Comparison of ENCODE assay signal across 8 cellular contexts in genomic region chr11:35146074-35146521, GRCh38. TPM values are rescaled to one million over a fixed set of nuclear protein-coding genes. Genes with fewer than 3 reads are reported as not detected.
DNase-seq lines count a peak whose midpoint lies in the region; ATAC-seq and TF ChIP-seq lines count a peak whose summit lies in the region.

No MANE protein-coding gene starts in this region.

- H3K9me3 ChIP-seq in colonic mucosa (no peaks in the 10 kb centered on the region), tibial artery (no peaks in the 10 kb centered on the region)

- intact Hi-C loops in natural killer cell (cut with micrococcal nuclease) (no loop called here), colonic mucosa (cut with DNase I) (no loop called here), tibial artery (cut with DNase I; ENCODE audit: low total_unique reads) (no loop called here)

- H3K4me1 ChIP-seq in colonic mucosa (peaks cover 13% of the 10 kb centered on the region), tibial artery (peaks cover 0 to 75% (median 56%) of the 10 kb centered on the region in 4 donors)

- H3K27me3 Mint-ChIP-seq in natural killer cell (ENCODE audit: low read depth in 2 of 2) = no peaks in the 10 kb centered on the region

- H3K4me3 ChIP-seq in colonic mucosa = no peak overlapping the region
- H3K4me3 ChIP-seq in tibial artery = no peak overlapping the region

- H3K27me3 ChIP-seq in colonic mucosa (no peaks in the 10 kb centered on the region), tibial artery (no peaks in the 10 kb centered on the region)

- H3K4me1 Mint-ChIP-seq in natural killer cell = peaks cover 88 to 91% of the 10 kb centered on the region in 2 donors

- H3K27ac ChIP-seq in colonic mucosa = no peak overlapping the region
- H3K27ac ChIP-seq in tibial artery = no peak overlapping the region

- peak; percentile 32 for ATAC-seq in GM18498 (IDR thresholded peaks at IDR 0.05; ENCODE audit: unreplicated experiment)
- peak; percentile 29 for ATAC-seq in HG03039 (IDR thresholded peaks at IDR 0.05; ENCODE audit: unreplicated experiment)
- no peak for ATAC-seq in natural killer cell

- DNase-seq in activated CD8-positive, alpha-beta memory T cell treated with anti-CD3 and anti-CD28 coated beads for 4 hours (ENCODE audit: low read depth in 2 of 2) = peak; percentile 69 to 82
- no peak for DNase-seq in natural killer cell
- no peak for DNase-seq in NCI-H128 (lab: John Stamatoyannopoulos, UW; ENCODE audit: unreplicated experiment)
- DNase-seq in colonic mucosa = no peak
- DNase-seq in AML-193 (lab: John Stamatoyannopoulos, UW) = no peak
- no peak for DNase-seq in tibial artery

- no peak overlapping the region for H3K9ac ChIP-seq in colonic mucosa (ENCODE audit: low read depth in 2 of 2, low read length in 2 of 2)

- no peaks in the 10 kb centered on the region for H3K36me3 ChIP-seq in colonic mucosa
- H3K36me3 ChIP-seq in tibial artery = no peaks in the 10 kb centered on the region

- H3K27ac Mint-ChIP-seq in natural killer cell = peak overlapping the region; percentile 86 to 88

- no peaks in the 10 kb centered on the region for H3K9me3 Mint-ChIP-seq in natural killer cell

- TF ChIP-seq CTCF in natural killer cell (IDR thresholded peaks at IDR 0.05) (no peak), colonic mucosa (IDR thresholded peaks at IDR 0.05) (no peak), tibial artery (IDR thresholded peaks at IDR 0.05) (no peak)

- H3K4me3 Mint-ChIP-seq in natural killer cell = peak overlapping the region; percentile 83

- H3K36me3 Mint-ChIP-seq in natural killer cell = no peaks in the 10 kb centered on the region

RNA-seq across cellular contexts. Expression of gene CD44, which starts 7.1 kb away (rescaled TPM):
- total RNA-seq in natural killer cell (100 to 1,000 TPM; 354 to 638 (median 490) TPM), colonic mucosa (100 to 1,000 TPM; 152 to 171 TPM)

Comparison
In these comparisons a context has a peak if more than half of its experiments do, and no peak if none do; other contexts are left out.
1. ATAC-seq: peak in GM18498 (single experiment) and HG03039 (single experiment); none in natural killer cell (0 of 3).
2. DNase-seq: peak in activated CD8-positive, alpha-beta memory T cell treated with anti-CD3 and anti-CD28 coated beads for 4 hours (2 of 2); none in natural killer cell (single experiment), NCI-H128 (single experiment), colonic mucosa (single experiment), AML-193 (0 of 2) and tibial artery (0 of 2).